In the genomic region with DNA sequence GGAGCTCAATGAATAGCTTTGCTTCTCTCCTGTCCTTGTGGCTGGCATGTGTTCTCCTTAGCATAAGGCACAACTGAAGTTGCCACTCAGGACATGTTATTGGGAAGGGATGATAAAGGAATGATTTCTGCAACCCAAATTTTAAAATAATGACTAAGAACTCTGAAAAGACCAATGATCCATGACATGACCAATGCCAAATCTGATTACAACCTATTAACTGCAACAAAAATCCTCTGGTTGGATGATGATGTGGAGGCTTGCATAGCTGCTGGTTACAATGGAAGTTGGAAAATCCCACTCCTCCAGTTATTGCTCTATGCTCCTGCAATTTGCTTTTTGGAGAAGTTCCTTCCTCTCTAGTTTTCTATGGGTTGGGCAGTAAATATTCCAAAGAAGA, we compare ENCODE assay signal across 20 cellular contexts.
"Had no signal": no experiment of that assay in that cellular context is flagged by ENCODE, and none has a peak within 500 bp of the region (broad histone marks: within the 10 kb centered on the region; RNA-seq: fewer than 3 reads in every experiment).

No MANE protein-coding gene starts in this region.

- H3K27ac ChIP-seq: RWPE1 had no signal

- H3K9me3 ChIP-seq: SK-N-SH had no signal

- DNase-seq: KBM-7, NCI-H1092, NCI-H1105 treated with DMSO at 0.1 percent for 48 hours, NCI-H1417 treated with DMSO at 0.1 percent for 48 hours, NCI-H146, NCI-H1694 treated with DMSO at 0.1 percent for 48 hours, NCI-H1930, NCI-H2081, NCI-H2107, NCI-H2171, NCI-H226, NCI-H446, NCI-H510A, NCI-H524 treated with DMSO at 0.1 percent for 48 hours, NCI-H69, NCI-H774, SHP77, SK-N-SH, SW 1271 had no signal
